In genomic region chr5:169460896-169461295, GRCh38 we compare ENCODE assay signal across 5 cellular contexts.
"Had no signal": no experiment of that assay in that cellular context is flagged by ENCODE, and none has a peak within 500 bp of the region (broad histone marks: within the 10 kb centered on the region; RNA-seq: fewer than 3 reads in every experiment).

No MANE protein-coding gene starts in this region.

- H3K4me2 ChIP-seq: GM23338 had no signal

- H3K27ac ChIP-seq: HL-60 had no signal

- DNase-seq: H9, HCEC 1CT had no signal

- H3K9me3 Mint-ChIP-seq: GM23338, H9 had no signal

- H3K27ac Mint-ChIP-seq: GM23338, H9, IgD-negative memory B cell had no signal

- H3K4me3 ChIP-seq: GM23338 had no signal

- H3K4me1 Mint-ChIP-seq: IgD-negative memory B cell had no signal

- H3K4me3 Mint-ChIP-seq: GM23338, H9, IgD-negative memory B cell had no signal

- H2AFZ ChIP-seq: GM23338 had no signal
